In genomic region chr18:62328775-62329525, GRCh38 we compare ENCODE assay signal across 18 cellular contexts. TPM values are rescaled to one million over a fixed set of nuclear protein-coding genes. Genes with fewer than 3 reads are reported as not detected.
A peak's percentile ranks its signal among the peaks of the same experiment; 100 is the strongest.
DNase-seq lines count a peak whose midpoint lies in the region; ATAC-seq, FAIRE-seq and TF ChIP-seq lines count a peak whose summit lies in the region.
"Had no signal": no experiment of that assay in that cellular context is flagged by ENCODE, and none has a peak within 500 bp of the region (broad histone marks: within the 10 kb centered on the region; RNA-seq: fewer than 3 reads in every experiment).

No MANE protein-coding gene starts in this region.

- H3K4me3 ChIP-seq in duodenal mucosa (ENCODE audit: low read depth in 1 of 2, low read length in 2 of 2): peak overlapping the region; percentile 81 to 92
- H3K4me3 ChIP-seq: BLaER1 had no signal

- no peaks in the 10 kb centered on the region for H3K9me3 ChIP-seq in duodenal mucosa (ENCODE audit: control insufficient read depth in 1 of 2, low read length in 2 of 2)

- peaks cover 61 to 73% of the 10 kb centered on the region in 2 donors for H3K4me1 ChIP-seq in duodenal mucosa (ENCODE audit: control insufficient read depth in 1 of 2, insufficient read depth in 2 of 2, low read length in 2 of 2)

- peak overlapping the region; percentile 6 for H3K27ac ChIP-seq in duodenal mucosa (ENCODE audit: low read depth, low read length)
- H3K27ac ChIP-seq: BLaER1 had no signal

- peaks cover 41% of the 10 kb centered on the region for H3K27me3 Mint-ChIP-seq in activated naive CD4-positive, alpha-beta T cell treated with anti-CD3 and anti-CD28 coated beads, Interleukin-2, amount 10 ng/mL, durations not matched to agents 7 days and 5 days

- peaks cover 19 to 22% of the 10 kb centered on the region in 2 donors for H3K27me3 ChIP-seq in duodenal mucosa (ENCODE audit: control insufficient read depth in 1 of 2, insufficient read depth in 2 of 2, low read length in 2 of 2)

- H3K4me3 Mint-ChIP-seq in activated naive CD4-positive, alpha-beta T cell treated with anti-CD3 and anti-CD28 coated beads, Interleukin-2, amount 10 ng/mL, durations not matched to agents 7 days and 5 days: peak overlapping the region; percentile 73
- peak overlapping the region; percentile 21 for H3K4me3 Mint-ChIP-seq in stimulated activated effector memory CD8-positive, alpha-beta T cell treated with anti-CD3 and anti-CD28 coated beads, Interleukin-12 subunit alpha, Interleukin-12 subunit beta, amount 100 ng/mL, for 72 hours
- H3K4me3 Mint-ChIP-seq: stimulated activated memory B cell treated with anti-CD40 and anti-IgM and Interleukin-4, amounts not matched to agents 10 μg/mL and 1 μg/mL and 100 μg/mL, for 72 hours had no signal

- peak overlapping the region; percentile 21 to 49 for H3K9ac ChIP-seq in duodenal mucosa (ENCODE audit: low read depth in 1 of 2, low read length in 2 of 2)
- H3K9ac ChIP-seq: BLaER1 had no signal

- no peaks in the 10 kb centered on the region for H3K9me3 Mint-ChIP-seq in activated naive CD4-positive, alpha-beta T cell treated with anti-CD3 and anti-CD28 coated beads, Interleukin-2, amount 10 ng/mL, durations not matched to agents 7 days and 5 days
- H3K9me3 Mint-ChIP-seq in stimulated activated effector memory CD8-positive, alpha-beta T cell treated with anti-CD3 and anti-CD28 coated beads, Interleukin-12 subunit alpha, Interleukin-12 subunit beta, amount 100 ng/mL, for 72 hours: no peaks in the 10 kb centered on the region
- H3K9me3 Mint-ChIP-seq: stimulated activated memory B cell treated with anti-CD40 and anti-IgM and Interleukin-4, amounts not matched to agents 10 μg/mL and 1 μg/mL and 100 μg/mL, for 72 hours had no signal

- no peak for TF ChIP-seq POLR2A in GM12892 (IDR thresholded peaks at IDR 0.05; ENCODE audit: low read depth, low read length)

- ATAC-seq in stimulated activated effector memory CD8-positive, alpha-beta T cell treated with anti-CD3 and anti-CD28 coated beads, Interleukin-12 subunit alpha, Interleukin-12 subunit beta, amount 100 ng/mL, for 72 hours: no peak
- ATAC-seq in omental fat pad (ENCODE audit: low FRiP score): no peak
- ATAC-seq in HG02840 (IDR thresholded peaks at IDR 0.05; ENCODE audit: low FRiP score, unreplicated experiment): no peak
- ATAC-seq: sciatic nerve; stimulated activated memory B cell treated with anti-CD40 and anti-IgM and Interleukin-4, amounts not matched to agents 10 μg/mL and 1 μg/mL and 100 μg/mL, for 72 hours had no signal

- FAIRE-seq in GM12892 (lab: Jason Lieb, UNC): no peak

- H3K36me3 Mint-ChIP-seq in activated naive CD4-positive, alpha-beta T cell treated with anti-CD3 and anti-CD28 coated beads, Interleukin-2, amount 10 ng/mL, durations not matched to agents 7 days and 5 days: peaks cover 18% of the 10 kb centered on the region
- peaks cover 6% of the 10 kb centered on the region for H3K36me3 Mint-ChIP-seq in stimulated activated effector memory CD8-positive, alpha-beta T cell treated with anti-CD3 and anti-CD28 coated beads, Interleukin-12 subunit alpha, Interleukin-12 subunit beta, amount 100 ng/mL, for 72 hours
- H3K36me3 Mint-ChIP-seq: stimulated activated memory B cell treated with anti-CD40 and anti-IgM and Interleukin-4, amounts not matched to agents 10 μg/mL and 1 μg/mL and 100 μg/mL, for 72 hours had no signal

- peak overlapping the region; percentile 90 for H3K27ac Mint-ChIP-seq in activated naive CD4-positive, alpha-beta T cell treated with anti-CD3 and anti-CD28 coated beads, Interleukin-2, amount 10 ng/mL, durations not matched to agents 7 days and 5 days
- H3K27ac Mint-ChIP-seq in stimulated activated effector memory CD8-positive, alpha-beta T cell treated with anti-CD3 and anti-CD28 coated beads, Interleukin-12 subunit alpha, Interleukin-12 subunit beta, amount 100 ng/mL, for 72 hours: no peak overlapping the region
- H3K27ac Mint-ChIP-seq: stimulated activated memory B cell treated with anti-CD40 and anti-IgM and Interleukin-4, amounts not matched to agents 10 μg/mL and 1 μg/mL and 100 μg/mL, for 72 hours had no signal

- CTCF ChIA-PET in activated naive CD4-positive, alpha-beta T cell treated with anti-CD3 and anti-CD28 coated beads, Interleukin-2, amount 10 ng/mL, durations not matched to agents 7 days and 5 days (lab: Charles Lee): interaction anchor here (0.8 to 1.6 kb wide), 4 partner anchors 9 to 97 kb away, joined by 3 to 5 read pairs (median 4); no protein-coding TSS in a partner anchor

- no peak for DNase-seq in activated naive CD4-positive, alpha-beta T cell treated with anti-CD3 and anti-CD28 coated beads, Interleukin-2, amount 10 ng/mL, durations not matched to agents 7 days and 5 days
- DNase-seq in activated naive CD4-positive, alpha-beta T cell treated with anti-CD3 and anti-CD28 coated beads, Interleukin-2, amount 50 U/mL, for 16 hours: no peak
- DNase-seq in NCI-H146 treated with DMSO at 0.1 percent for 48 hours (lab: John Stamatoyannopoulos, UW; ENCODE audit: unreplicated experiment): peak; percentile 85
- DNase-seq in stimulated activated effector memory CD8-positive, alpha-beta T cell treated with anti-CD3 and anti-CD28 coated beads, Interleukin-12 subunit alpha, Interleukin-12 subunit beta, amount 100 ng/mL, for 72 hours (ENCODE audit: low spot score in 2 of 2): peak in 1 of 2 donors; percentile 41
- DNase-seq in GM12892 (ENCODE audit: insufficient read length): no peak
- DNase-seq in omental fat pad (ENCODE audit: low spot score): no peak
- DNase-seq: activated CD8-positive, alpha-beta memory T cell treated with anti-CD3 and anti-CD28 coated beads, Interleukin-2, amount 50 U/mL, for 4 hours; GF-D8; hippocampal formation; Kasumi-1; NCI-H2081 treated with DMSO at 0.1 percent for 48 hours; SHP77 treated with DMSO at 0.1 percent for 48 hours had no signal

- no peak for TF ChIP-seq CTCF in omental fat pad (IDR thresholded peaks at IDR 0.05)

- no peaks in the 10 kb centered on the region for H3K36me3 ChIP-seq in duodenal mucosa (ENCODE audit: control insufficient read depth in 1 of 2, insufficient read depth in 2 of 2, low read length in 2 of 2)
- H3K36me3 ChIP-seq: BLaER1 had no signal

- H3K4me1 Mint-ChIP-seq in activated naive CD4-positive, alpha-beta T cell treated with anti-CD3 and anti-CD28 coated beads, Interleukin-2, amount 10 ng/mL, durations not matched to agents 7 days and 5 days: peaks cover 76% of the 10 kb centered on the region
- H3K4me1 Mint-ChIP-seq in stimulated activated effector memory CD8-positive, alpha-beta T cell treated with anti-CD3 and anti-CD28 coated beads, Interleukin-12 subunit alpha, Interleukin-12 subunit beta, amount 100 ng/mL, for 72 hours: peaks cover 53% of the 10 kb centered on the region

RNA-seq across cellular contexts. Expression of gene TNFRSF11A, which starts 3.8 kb away (rescaled TPM):
- 2.5 TPM for polyA plus RNA-seq in GM12892 (2012; ENCODE audit: missing spikeins)
- total RNA-seq in omental fat pad: 10 to 100 TPM in 1 of 4 donors, 1 to 10 TPM in 3; 2.1 to 22.7 (median 3.8) TPM
- polyA plus RNA-seq: neural cell had no signal
